In genomic region chr4:121823505-121824170, GRCh38 we compare ENCODE assay signal across 1 cellular context.
A peak's percentile ranks its signal among the peaks of the same experiment; 100 is the strongest.
TF ChIP-seq lines count a peak whose summit lies in the region.

TSS of gene CCNA2 (minus strand) at chr4:121823883. CDS start at chr4:121823628, 255 bp downstream.

TF ChIP-seq in HepG2, 621 proteins besides CTCF, POLR2A, EP300 and RAD21 (continued from another document and continues in another):
- TF ChIP-seq RERE (CRISPR knock-in tag; IDR thresholded peaks at IDR 0.05; ENCODE audit: low read depth): no peak
- peak; percentile 78 for TF ChIP-seq ZNF605 (CRISPR knock-in tag; IDR thresholded peaks at IDR 0.05)
- no peak for TF ChIP-seq ZNF121 (CRISPR knock-in tag; IDR thresholded peaks at IDR 0.05)
- TF ChIP-seq SRY (CRISPR knock-in tag; IDR thresholded peaks at IDR 0.05): peak; percentile 82; the same call in 1 of the 2 replicates
- TF ChIP-seq ZNF749 (CRISPR knock-in tag; IDR thresholded peaks at IDR 0.05; ENCODE audit: borderline replicate concordance): peak; percentile 83; the same call in 1 of the 2 replicates
- TF ChIP-seq ZNF282 (IDR thresholded peaks at IDR 0.05; ENCODE audit: partially characterized antibody): no peak
- no peak; the same call in 1 of the 2 replicates for TF ChIP-seq TERF1 (CRISPR knock-in tag; IDR thresholded peaks at IDR 0.05)
- no peak for TF ChIP-seq ZNF230 (CRISPR knock-in tag; IDR thresholded peaks at IDR 0.05)
- 0 out of 2 replicates have a peak, but pooled peaks have one; percentile 28 for TF ChIP-seq RCOR2 (CRISPR knock-in tag; IDR thresholded peaks at IDR 0.05)
- no peak for TF ChIP-seq NR3C1 (CRISPR knock-in tag; IDR thresholded peaks at IDR 0.05)
- TF ChIP-seq ZNF496 (CRISPR knock-in tag; IDR thresholded peaks at IDR 0.05; ENCODE audit: insufficient replicate concordance): no peak
- 0 out of 2 replicates have a peak, but pooled peaks have one; percentile 40 for TF ChIP-seq ZFAT (CRISPR knock-in tag; conservative IDR thresholded peaks at IDR 0.05)
- no peak for TF ChIP-seq ZSCAN30 (CRISPR knock-in tag; IDR thresholded peaks at IDR 0.05)
- TF ChIP-seq ZNF607 (CRISPR knock-in tag; IDR thresholded peaks at IDR 0.05; ENCODE audit: borderline replicate concordance): peak; percentile 64; the same call in 1 of the 2 replicates
- TF ChIP-seq ZNF577 (CRISPR knock-in tag; IDR thresholded peaks at IDR 0.05; ENCODE audit: borderline replicate concordance, low read depth): no peak
- no peak; the same call in 1 of the 2 replicates for TF ChIP-seq ZNF788 (CRISPR knock-in tag; IDR thresholded peaks at IDR 0.05; ENCODE audit: borderline replicate concordance)
- no peak for TF ChIP-seq IRF1 (CRISPR knock-in tag; IDR thresholded peaks at IDR 0.05; ENCODE audit: low read depth)
- peak; percentile 71; the same call in 1 of the 2 replicates for TF ChIP-seq HOXD1 (CRISPR knock-in tag; IDR thresholded peaks at IDR 0.05)
- peak; percentile 100 for TF ChIP-seq HDAC1 (CRISPR knock-in tag; IDR thresholded peaks at IDR 0.05)
- TF ChIP-seq ZNF556 (CRISPR knock-in tag; IDR thresholded peaks at IDR 0.05; ENCODE audit: borderline replicate concordance): peak; percentile 17; the same call in 1 of the 2 replicates
- TF ChIP-seq BATF2 (CRISPR knock-in tag; IDR thresholded peaks at IDR 0.05): peak; percentile 92; the same call in 1 of the 2 replicates
- no peak for TF ChIP-seq ZNF343 (CRISPR knock-in tag; IDR thresholded peaks at IDR 0.05)
- TF ChIP-seq HNRNPH1 (optimal IDR thresholded peaks at IDR 0.05; ENCODE audit: low read depth, low read length): no peak
- TF ChIP-seq SMAD9 (CRISPR knock-in tag; IDR thresholded peaks at IDR 0.05): no peak
- TF ChIP-seq THAP7 (CRISPR knock-in tag; IDR thresholded peaks at IDR 0.05): no peak
- 0 out of 2 replicates have a peak, but pooled peaks have one; percentile 15 for TF ChIP-seq FOXO1 (CRISPR knock-in tag; IDR thresholded peaks at IDR 0.05)
- TF ChIP-seq PPARG (CRISPR knock-in tag; conservative IDR thresholded peaks at IDR 0.05): 0 out of 2 replicates have a peak, but pooled peaks have one; percentile 16
- TF ChIP-seq HOMEZ (CRISPR knock-in tag; IDR thresholded peaks at IDR 0.05; ENCODE audit: low read depth): peak; percentile 79; the same call in 1 of the 2 replicates
- no peak for TF ChIP-seq CENPX (CRISPR knock-in tag; IDR thresholded peaks at IDR 0.05)
- TF ChIP-seq ZBTB49 (CRISPR knock-in tag; IDR thresholded peaks at IDR 0.05; ENCODE audit: borderline replicate concordance): no peak
- TF ChIP-seq ZNF256 (CRISPR knock-in tag; conservative IDR thresholded peaks at IDR 0.05): 0 out of 2 replicates have a peak, but pooled peaks have one; percentile 47
- no peak for TF ChIP-seq ZBTB40 (IDR thresholded peaks at IDR 0.05)
- peak; percentile 74 for TF ChIP-seq ZBTB40 (CRISPR knock-in tag; IDR thresholded peaks at IDR 0.05)
- TF ChIP-seq IKZF1 (IDR thresholded peaks at IDR 0.05): no peak
- TF ChIP-seq CENPBD1 (CRISPR knock-in tag; IDR thresholded peaks at IDR 0.05; ENCODE audit: borderline replicate concordance, low read depth): no peak
- no peak for TF ChIP-seq ZNF124 (CRISPR knock-in tag; IDR thresholded peaks at IDR 0.05)
- TF ChIP-seq FOSL1 (CRISPR knock-in tag; IDR thresholded peaks at IDR 0.05; ENCODE audit: borderline replicate concordance): no peak
- TF ChIP-seq ZMYM2 (CRISPR knock-in tag; IDR thresholded peaks at IDR 0.05): no peak; the same call in 1 of the 2 replicates
